ENCODE assay signal across 8 cellular contexts in the genomic region with DNA sequence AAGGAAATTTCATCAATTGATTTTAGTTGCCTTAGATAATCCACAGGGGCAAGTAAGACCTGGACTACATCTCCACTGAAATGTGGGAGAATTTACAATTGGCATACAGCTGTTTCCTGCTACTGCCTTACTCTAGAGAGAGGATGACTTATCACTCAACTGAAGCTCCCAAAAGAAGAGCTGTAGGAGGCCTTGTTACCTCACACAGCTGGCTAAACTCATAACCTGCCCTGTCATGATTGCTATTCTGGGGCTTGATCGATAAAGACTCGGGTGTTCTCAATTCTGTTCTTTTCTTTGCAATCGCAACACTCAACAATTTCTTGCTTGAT.
A peak's percentile ranks its signal among the peaks of the same experiment; 100 is the strongest.
DNase-seq lines count a peak whose midpoint lies in the region; ATAC-seq lines count a peak whose summit lies in the region.

No MANE protein-coding gene starts in this region.

- no peaks in the 10 kb centered on the region for H3K36me3 Mint-ChIP-seq in activated naive CD8-positive, alpha-beta T cell treated with anti-CD3 and anti-CD28 coated beads, Interleukin-2, amount 50 U/mL, for 24 hours (ENCODE audit: low read depth)

- peak overlapping the region; percentile 85 for H3K4me3 Mint-ChIP-seq in activated naive CD8-positive, alpha-beta T cell treated with anti-CD3 and anti-CD28 coated beads, Interleukin-2, amount 50 U/mL, for 24 hours

- H3K9me3 Mint-ChIP-seq in activated naive CD8-positive, alpha-beta T cell treated with anti-CD3 and anti-CD28 coated beads, Interleukin-2, amount 50 U/mL, for 24 hours = no peaks in the 10 kb centered on the region

- intact Hi-C loops in left colon (cut with DNase I, micrococcal nuclease) = no loop called here

- H3K4me1 Mint-ChIP-seq in activated naive CD8-positive, alpha-beta T cell treated with anti-CD3 and anti-CD28 coated beads, Interleukin-2, amount 50 U/mL, for 24 hours = peaks cover 19% of the 10 kb centered on the region

- no peaks in the 10 kb centered on the region for H3K27me3 Mint-ChIP-seq in activated naive CD8-positive, alpha-beta T cell treated with anti-CD3 and anti-CD28 coated beads, Interleukin-2, amount 50 U/mL, for 24 hours

- peak overlapping the region; percentile 96 for H3K27ac Mint-ChIP-seq in activated naive CD8-positive, alpha-beta T cell treated with anti-CD3 and anti-CD28 coated beads, Interleukin-2, amount 50 U/mL, for 24 hours

- ATAC-seq in GM19025 (IDR thresholded peaks at IDR 0.05; ENCODE audit: low read depth, unreplicated experiment) (peak; percentile 2), HG03139 (IDR thresholded peaks at IDR 0.05; ENCODE audit: unreplicated experiment) (peak; percentile 8), left colon (no peak)
- peak; percentile 5 for ATAC-seq in activated naive CD8-positive, alpha-beta T cell treated with anti-CD3 and anti-CD28 coated beads, Interleukin-2, amount 50 U/mL, for 24 hours

- DNase-seq in CD1c-positive myeloid dendritic cell (ENCODE audit: extremely low spot score) (peak; percentile 7), NCI-H510A (lab: John Stamatoyannopoulos, UW) (no peak), left colon (no peak), T1000 (lab: John Stamatoyannopoulos, UW) (no peak), HuH-7.5 (ENCODE audit: low spot score) (no peak)
- DNase-seq in activated naive CD8-positive, alpha-beta T cell treated with anti-CD3 and anti-CD28 coated beads, Interleukin-2, amount 50 U/mL, for 24 hours = no peak
